ENCODE assay signal across 1 cellular context in the genomic region with DNA sequence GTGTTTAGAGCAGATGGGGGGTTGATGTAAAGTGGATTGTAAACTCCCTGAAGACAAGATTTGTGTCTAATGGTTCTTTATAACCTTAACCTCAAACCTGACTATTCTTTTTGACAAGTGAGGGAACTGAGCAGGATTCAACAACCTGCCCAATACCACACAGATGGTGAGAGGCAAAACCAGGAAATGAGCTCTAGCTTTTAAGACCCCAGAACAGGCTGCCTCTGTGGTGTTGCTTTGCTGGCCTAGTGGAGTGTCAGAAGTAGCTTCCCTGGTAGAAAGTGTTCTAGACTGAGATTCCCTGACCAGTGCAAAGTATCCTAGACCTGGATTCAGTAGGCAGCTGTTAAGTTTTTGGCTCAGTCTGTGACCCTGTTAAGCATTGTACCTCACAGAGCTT.
TF ChIP-seq lines count a peak whose summit lies in the region.

No MANE protein-coding gene starts in this region.

TF ChIP-seq in IMR-90, 13 proteins besides CTCF, POLR2A, EP300 and RAD21:
- TF ChIP-seq RFX5 (IDR thresholded peaks at IDR 0.05; ENCODE audit: low read depth, low read length), result no peak
- no peak for TF ChIP-seq BHLHE40 (IDR thresholded peaks at IDR 0.05; ENCODE audit: low read depth, low read length)
